Comparison of ENCODE assay signal across 1 cellular context in the genomic region with DNA sequence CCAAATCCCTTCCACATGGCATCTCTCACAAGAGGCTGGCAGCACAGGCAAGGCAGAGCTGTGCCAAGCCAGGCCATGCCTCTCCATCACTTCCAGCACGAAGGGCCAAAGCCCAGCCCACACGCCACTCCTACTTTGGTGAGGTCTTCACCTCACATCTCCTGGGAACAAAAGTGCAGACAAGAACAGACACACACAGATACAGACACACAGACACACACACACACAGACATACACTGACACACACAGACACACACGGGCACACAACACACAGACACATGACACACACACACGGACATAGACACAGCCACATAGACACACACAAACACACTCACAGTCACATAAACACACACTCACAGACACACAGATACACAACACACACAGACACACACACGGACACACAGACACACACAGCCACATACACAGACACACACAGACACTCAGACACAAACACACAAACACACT.
TF ChIP-seq lines count a peak whose summit lies in the region.

No MANE protein-coding gene starts in this region.

TF ChIP-seq in IMR-90, 13 proteins besides CTCF, POLR2A, EP300 and RAD21:
- TF ChIP-seq MAZ (IDR thresholded peaks at IDR 0.05; ENCODE audit: borderline replicate concordance, low read depth, low read length) (no peak), RCOR1 (IDR thresholded peaks at IDR 0.05; ENCODE audit: insufficient replicate concordance, low read length) (no peak), BHLHE40 (IDR thresholded peaks at IDR 0.05; ENCODE audit: low read depth, low read length) (no peak), FOS (IDR thresholded peaks at IDR 0.05; ENCODE audit: low read depth, low read length) (no peak), CHD1 (IDR thresholded peaks at IDR 0.05; ENCODE audit: low read depth, low read length) (no peak), MXI1 (IDR thresholded peaks at IDR 0.05; ENCODE audit: borderline replicate concordance, low read depth, low read length) (no peak), CEBPB (IDR thresholded peaks at IDR 0.05; ENCODE audit: low read depth, low read length) (no peak), MAFK (IDR thresholded peaks at IDR 0.05; ENCODE audit: low read depth, low read length) (no peak), SMC3 (IDR thresholded peaks at IDR 0.05; ENCODE audit: low read depth, low read length) (no peak), RFX5 (IDR thresholded peaks at IDR 0.05; ENCODE audit: low read depth, low read length) (no peak)
